12 cellular contexts compared by ENCODE assay signal in genomic region chr13:36124236-36124822, GRCh38. TPM values are rescaled to one million over a fixed set of nuclear protein-coding genes. Genes with fewer than 3 reads are reported as not detected.
DNase-seq lines count a peak whose midpoint lies in the region; ATAC-seq lines count a peak whose summit lies in the region.
"Had no signal": no experiment of that assay in that cellular context is flagged by ENCODE, and none has a peak within 500 bp of the region (broad histone marks: within the 10 kb centered on the region; RNA-seq: fewer than 3 reads in every experiment).

No MANE protein-coding gene starts in this region.

- ATAC-seq in HG02973 (IDR thresholded peaks at IDR 0.05; ENCODE audit: unreplicated experiment): no peak
- no peak for ATAC-seq in HG03095 (IDR thresholded peaks at IDR 0.05; ENCODE audit: unreplicated experiment)
- ATAC-seq: upper lobe of right lung had no signal

- H3K9me3 Mint-ChIP-seq in activated CD4-positive, alpha-beta memory T cell treated with anti-CD3 and anti-CD28 coated beads, Interleukin-2, amount 10 ng/mL, durations not matched to agents 7 days and 5 days: peaks cover 3% of the 10 kb centered on the region

- H3K36me3 Mint-ChIP-seq in activated CD4-positive, alpha-beta memory T cell treated with anti-CD3 and anti-CD28 coated beads, Interleukin-2, amount 10 ng/mL, durations not matched to agents 7 days and 5 days (ENCODE audit: low read depth): no peaks in the 10 kb centered on the region

- no peak overlapping the region for H3K4me3 Mint-ChIP-seq in activated CD4-positive, alpha-beta memory T cell treated with anti-CD3 and anti-CD28 coated beads, Interleukin-2, amount 10 ng/mL, durations not matched to agents 7 days and 5 days

- CTCF ChIA-PET in activated CD4-positive, alpha-beta memory T cell treated with anti-CD3 and anti-CD28 coated beads, Interleukin-2, amount 10 ng/mL, durations not matched to agents 7 days and 5 days (lab: Charles Lee): no interaction called here

- peak; percentile 69 for DNase-seq in AG08395 (ENCODE audit: low spot score)
- DNase-seq in LHCN-M2 (ENCODE audit: low read depth): peak; percentile 64
- DNase-seq in epidermal melanocyte (ENCODE audit: insufficient read length, low spot score): peak; percentile 83
- DNase-seq in mucosa of gallbladder (ENCODE audit: low spot score): peak; percentile 38
- no peak for DNase-seq in activated CD4-positive, alpha-beta memory T cell treated with anti-CD3 and anti-CD28 coated beads, Interleukin-2, amount 10 ng/mL, durations not matched to agents 7 days and 5 days
- DNase-seq in GM19238 (ENCODE audit: insufficient read length, low spot score): no peak
- DNase-seq: BE2C, NCI-H524 treated with DMSO at 0.1 percent for 48 hours, upper lobe of right lung, WERI-Rb-1 had no signal

- H3K27ac Mint-ChIP-seq in activated CD4-positive, alpha-beta memory T cell treated with anti-CD3 and anti-CD28 coated beads, Interleukin-2, amount 10 ng/mL, durations not matched to agents 7 days and 5 days: no peak overlapping the region

- peaks cover 3% of the 10 kb centered on the region for H3K27me3 Mint-ChIP-seq in activated CD4-positive, alpha-beta memory T cell treated with anti-CD3 and anti-CD28 coated beads, Interleukin-2, amount 10 ng/mL, durations not matched to agents 7 days and 5 days

- H3K4me1 Mint-ChIP-seq in activated CD4-positive, alpha-beta memory T cell treated with anti-CD3 and anti-CD28 coated beads, Interleukin-2, amount 10 ng/mL, durations not matched to agents 7 days and 5 days: no peaks in the 10 kb centered on the region

- POLR2A ChIA-PET in activated CD4-positive, alpha-beta memory T cell treated with anti-CD3 and anti-CD28 coated beads, Interleukin-2, amount 10 ng/mL, durations not matched to agents 7 days and 5 days (lab: Charles Lee): no interaction called here

RNA-seq across cellular contexts. Expression of gene DCLK1, which starts 6.9 kb away (rescaled TPM):
- 1.9 and 3.1 TPM in 2 replicates for total RNA-seq in LHCN-M2 (2014; rRNA removed)
- polyA plus RNA-seq in LHCN-M2 (2012): 1.7 TPM
- 6.0 TPM for total RNA-seq in mucosa of gallbladder
- total RNA-seq in activated CD4-positive, alpha-beta memory T cell treated with anti-CD3 and anti-CD28 coated beads, Interleukin-2, amount 10 ng/mL, durations not matched to agents 7 days and 5 days: not detected

Comparison
In these comparisons a context has a peak if more than half of its experiments do, and no peak if none do; other contexts are left out.
1. DNase-seq: peak in AG08395 (single experiment), LHCN-M2 (single experiment), epidermal melanocyte (single experiment) and mucosa of gallbladder (single experiment); none in activated CD4-positive, alpha-beta memory T cell treated with anti-CD3 and anti-CD28 coated beads, Interleukin-2, amount 10 ng/mL, durations not matched to agents 7 days and 5 days (single experiment) and GM19238 (single experiment).